ENCODE assay signal across 13 cellular contexts in the genomic region with DNA sequence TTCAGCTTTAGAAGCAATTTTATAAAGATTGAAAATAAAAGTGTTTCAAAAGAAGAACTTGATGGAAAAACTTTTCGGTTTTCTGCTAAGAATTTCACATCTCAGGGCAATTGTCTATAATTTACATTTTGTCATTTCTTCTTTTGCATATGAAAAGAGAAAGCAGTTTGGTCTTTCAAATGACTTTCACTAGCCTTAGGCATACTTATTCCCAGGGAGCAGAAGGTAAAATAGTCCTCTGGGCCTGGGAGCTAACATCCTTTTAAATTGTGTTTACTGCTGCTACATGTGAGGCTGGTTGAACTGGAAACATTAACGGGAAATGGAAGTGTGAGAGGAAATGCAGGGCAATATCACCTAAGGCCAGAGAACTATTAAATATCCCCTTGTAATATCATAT. TPM values are rescaled to one million over a fixed set of nuclear protein-coding genes. Genes with fewer than 3 reads are reported as not detected.
"Had no signal": no experiment of that assay in that cellular context is flagged by ENCODE, and none has a peak within 500 bp of the region (broad histone marks: within the 10 kb centered on the region; RNA-seq: fewer than 3 reads in every experiment).

No MANE protein-coding gene starts in this region.

- H3K9me3 ChIP-seq: gastroesophageal sphincter, thyroid gland had no signal

- DNase-seq: activated CD4-positive, alpha-beta T cell treated with anti-CD3 and anti-CD28 coated beads, Interleukin-2, amount 50 U/mL, for 4 hours; activated naive CD4-positive, alpha-beta T cell; activated naive CD8-positive, alpha-beta T cell treated with anti-CD3 and anti-CD28 coated beads, Interleukin-2, amount 10 ng/mL, durations not matched to agents 7 days and 5 days; activated T-cell treated with anti-CD3 and anti-CD28 coated beads for 4 hours; aorta; erythroblast; immature natural killer cell; stimulated activated CD4-positive, alpha-beta T cell treated with anti-CD3 and anti-CD28 coated beads, Interleukin-15, amount 100 ng/mL, for 24 hours; stimulated activated CD4-positive, alpha-beta T cell treated with anti-CD3 and anti-CD28 coated beads, Interleukin-4, amount 100 ng/mL, for 1 hour; stimulated activated naive B cell treated with anti-CD40 and anti-IgM and Interleukin-4, amounts not matched to agents 10 μg/mL and 1 μg/mL and 100 μg/mL, for 72 hours; thyroid gland had no signal

- ATAC-seq: gastroesophageal sphincter; stimulated activated naive B cell treated with anti-CD40 and anti-IgM and Interleukin-4, amounts not matched to agents 10 μg/mL and 1 μg/mL and 100 μg/mL, for 72 hours had no signal

- H3K27me3 ChIP-seq: gastroesophageal sphincter, right atrium auricular region, thyroid gland had no signal

- H3K4me1 ChIP-seq: right atrium auricular region, thyroid gland had no signal

- H3K27ac ChIP-seq: gastroesophageal sphincter, right atrium auricular region, thyroid gland had no signal

- H3K4me3 ChIP-seq: gastroesophageal sphincter, right atrium auricular region, thyroid gland had no signal

- H3K36me3 ChIP-seq: gastroesophageal sphincter, right atrium auricular region, thyroid gland had no signal

RNA-seq across cellular contexts. Expression of a gene that starts 37.1 kb away (rescaled TPM):
- polyA plus RNA-seq: immature natural killer cell had no signal
